Comparison of ENCODE assay signal across 26 cellular contexts in genomic region chr6:63538550-63538949, GRCh38.
"Had no signal": no experiment of that assay in that cellular context is flagged by ENCODE, and none has a peak within 500 bp of the region (broad histone marks: within the 10 kb centered on the region; RNA-seq: fewer than 3 reads in every experiment).

No MANE protein-coding gene starts in this region.

- H3K27ac ChIP-seq: esophagus squamous epithelium, left ventricle myocardium inferior, lower lobe of right lung, ovary, psoas muscle, skin epidermis, thoracic aorta, tibial nerve, upper lobe of left lung had no signal

- ATAC-seq: lower lobe of right lung, natural killer cell, psoas muscle, right cardiac atrium had no signal

- H3K36me3 ChIP-seq: esophagus squamous epithelium, left ventricle myocardium inferior, lower lobe of right lung, ovary, thoracic aorta, tibial nerve, upper lobe of left lung had no signal

- H3K4me3 ChIP-seq: esophagus squamous epithelium, left ventricle myocardium inferior, lower lobe of right lung, ovary, psoas muscle, skin epidermis, thoracic aorta, tibial nerve, upper lobe of left lung had no signal

- H3K4me1 ChIP-seq: left ventricle myocardium inferior, lower lobe of right lung, psoas muscle, tibial nerve, upper lobe of left lung had no signal

- DNase-seq: effector memory CD4-positive, alpha-beta T cell; erythroblast; esophagus squamous epithelium; foreskin melanocyte; glutamatergic neuron; hypothalamus; immature natural killer cell; islet precursor cell; left ventricle myocardium inferior; lower lobe of right lung; natural killer cell; occipital lobe; ovary; posterior cingulate gyrus; psoas muscle; right cardiac atrium; stimulated activated CD4-positive, alpha-beta T cell treated with anti-CD3 and anti-CD28 coated beads, Interleukin-15, amount 100 ng/mL, for 24 hours; stimulated activated CD4-positive, alpha-beta T cell treated with anti-CD3 and anti-CD28 coated beads, Interleukin-2, amount 100 ng/mL, for 48 hours; stimulated activated naive B cell treated with anti-CD40 and anti-IgM and Interleukin-4, amounts not matched to agents 10 μg/mL and 1 μg/mL and 100 μg/mL, for 72 hours; upper lobe of left lung had no signal

- H3K27me3 ChIP-seq: esophagus squamous epithelium, ovary, tibial nerve, upper lobe of left lung had no signal

- H3K9me3 ChIP-seq: esophagus squamous epithelium, left ventricle myocardium inferior, lower lobe of right lung, ovary, psoas muscle, thoracic aorta, upper lobe of left lung had no signal

- FAIRE-seq: colon, endothelial cell of umbilical vein, urothelium cell line had no signal
